ENCODE assay signal across 2 cellular contexts in genomic region chr12:96177013-96177412, GRCh38.
TF ChIP-seq lines count a peak whose summit lies in the region.

No MANE protein-coding gene starts in this region.

TF ChIP-seq in IMR-90, 13 proteins besides CTCF, POLR2A, EP300 and RAD21 (continued from another document):
- no peak for TF ChIP-seq ELK1 (IDR thresholded peaks at IDR 0.05; ENCODE audit: borderline replicate concordance, low read depth, low read length)
- TF ChIP-seq RCOR1 (IDR thresholded peaks at IDR 0.05; ENCODE audit: insufficient replicate concordance, low read length), result no peak
- no peak for TF ChIP-seq CEBPB (IDR thresholded peaks at IDR 0.05; ENCODE audit: low read depth, low read length)
- TF ChIP-seq BHLHE40 (IDR thresholded peaks at IDR 0.05; ENCODE audit: low read depth, low read length), result no peak
- no peak for TF ChIP-seq MXI1 (IDR thresholded peaks at IDR 0.05; ENCODE audit: borderline replicate concordance, low read depth, low read length)
- no peak for TF ChIP-seq NFE2L2 (IDR thresholded peaks at IDR 0.05; ENCODE audit: low read depth, low read length)
- TF ChIP-seq FOS (IDR thresholded peaks at IDR 0.05; ENCODE audit: low read depth, low read length), result no peak
- no peak for TF ChIP-seq RFX5 (IDR thresholded peaks at IDR 0.05; ENCODE audit: low read depth, low read length)
TF ChIP-seq in IMR-90: peak in this region for 0.

TF ChIP-seq in GM23338, 12 proteins besides CTCF, POLR2A, EP300 and RAD21 (continued from another document):
- TF ChIP-seq ZNF462 (CRISPR knock-in tag; IDR thresholded peaks at IDR 0.05) (no peak), ZNF114 (CRISPR knock-in tag; IDR thresholded peaks at IDR 0.05) (no peak)
